In the genomic region with DNA sequence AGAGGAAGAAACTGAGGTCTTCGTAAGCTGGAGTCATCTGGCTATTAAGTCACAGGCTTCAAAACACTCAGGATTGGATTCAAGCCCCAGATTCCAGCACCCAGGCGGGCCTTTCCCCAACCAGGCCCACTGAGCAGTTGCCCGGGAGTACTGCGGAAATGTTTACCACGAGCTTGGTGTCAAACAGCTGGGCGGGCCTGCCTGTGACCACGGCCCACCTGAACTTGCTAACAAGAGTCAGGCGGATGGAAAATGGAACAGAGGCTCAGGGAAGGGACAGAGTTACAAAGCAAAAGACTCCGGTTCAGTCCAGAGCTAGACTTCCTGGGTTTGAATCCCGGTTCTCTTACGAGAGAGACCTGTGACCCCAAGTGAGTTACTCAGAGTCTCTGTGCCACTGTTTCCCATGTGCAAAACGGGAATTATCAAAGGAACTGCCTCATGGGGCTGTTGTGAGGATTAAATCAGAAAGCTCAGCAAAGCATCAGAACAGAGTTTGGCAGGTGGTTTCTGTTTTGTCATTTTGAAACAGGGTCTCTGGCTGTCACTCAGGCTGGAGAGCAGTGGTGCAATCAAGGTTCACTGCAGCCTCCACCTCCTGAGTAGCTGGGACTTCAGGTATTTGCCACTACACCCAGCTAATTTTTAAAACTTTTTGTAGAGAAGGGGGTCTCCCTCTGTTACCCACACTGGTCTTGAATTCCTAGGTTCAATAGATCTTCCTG, we compare ENCODE assay signal across 13 cellular contexts. TPM values are rescaled to one million over a fixed set of nuclear protein-coding genes. Genes with fewer than 3 reads are reported as not detected.
DNase-seq lines count a peak whose midpoint lies in the region; ATAC-seq and TF ChIP-seq lines count a peak whose summit lies in the region.
"Had no signal": no experiment of that assay in that cellular context is flagged by ENCODE, and none has a peak within 500 bp of the region (broad histone marks: within the 10 kb centered on the region; RNA-seq: fewer than 3 reads in every experiment).

No MANE protein-coding gene starts in this region.

- no peak for TF ChIP-seq POLR2A in tibial nerve (IDR thresholded peaks at IDR 0.05)

- H3K4me3 ChIP-seq in PC-9 = no peak overlapping the region
- no peak overlapping the region for H3K4me3 ChIP-seq in tibial nerve
- no peak overlapping the region for H3K4me3 ChIP-seq in osteoblast (ENCODE audit: insufficient read depth, low read length)
- no peak overlapping the region for H3K4me3 ChIP-seq in foreskin fibroblast (ENCODE audit: low read depth in 1 of 2, low read length in 2 of 2)
- H3K4me3 ChIP-seq: thyroid gland had no signal

- no peak for TF ChIP-seq EP300 in tibial nerve (IDR thresholded peaks at IDR 0.05)

- TF ChIP-seq CTCF in GM13976 (IDR thresholded peaks at IDR 0.05; ENCODE audit: borderline replicate concordance, control extremely low read depth, extremely low read depth, insufficient read depth, missing control alignments) = no peak
- TF ChIP-seq CTCF in PC-9 (conservative IDR thresholded peaks at IDR 0.05) = no peak
- TF ChIP-seq CTCF in tibial nerve (IDR thresholded peaks at IDR 0.05) = no peak
- TF ChIP-seq CTCF in osteoblast (IDR thresholded peaks at IDR 0.05; ENCODE audit: extremely low read depth, low read depth, low read length) = no peak
- no peak for TF ChIP-seq CTCF in foreskin fibroblast (IDR thresholded peaks at IDR 0.05; ENCODE audit: low read depth, low read length)

- peak; percentile 81 for ATAC-seq in GM19351 (IDR thresholded peaks at IDR 0.05; ENCODE audit: unreplicated experiment)
- ATAC-seq in HG02852 (IDR thresholded peaks at IDR 0.05; ENCODE audit: unreplicated experiment) = peak; percentile 92

- no peaks in the 10 kb centered on the region for H3K4me1 ChIP-seq in PC-9 (replicated peaks; ENCODE audit: insufficient read depth)
- no peaks in the 10 kb centered on the region for H3K4me1 ChIP-seq in tibial nerve
- H3K4me1 ChIP-seq in osteoblast (ENCODE audit: insufficient read depth, low read length) = no peaks in the 10 kb centered on the region
- H3K4me1 ChIP-seq: BE2C had no signal

- DNase-seq in GM13976 (ENCODE audit: low spot score) = peak; percentile 59
- no peak for DNase-seq in PC-9
- DNase-seq in NCI-H2171 treated with DMSO at 0.1 percent for 48 hours (lab: John Stamatoyannopoulos, UW) = no peak
- no peak for DNase-seq in tibial nerve (ENCODE audit: low spot score in 2 of 2)
- DNase-seq in osteoblast (ENCODE audit: insufficient read length, low spot score, missing footprints) = no peak
- no peak for DNase-seq in foreskin fibroblast
- DNase-seq: amygdala; BE2C; NCI-H2029 treated with DMSO at 0.1 percent for 48 hours; stimulated activated CD4-positive, alpha-beta T cell treated with anti-CD3 and anti-CD28 coated beads, Interleukin-2, amount 100 ng/mL, for 48 hours; thyroid gland had no signal

- H2AFZ ChIP-seq in PC-9 = no peak overlapping the region
- no peak overlapping the region for H2AFZ ChIP-seq in osteoblast (ENCODE audit: low read length)

- H3K27me3 ChIP-seq in PC-9 (ENCODE audit: insufficient read depth, low read depth) = no peaks in the 10 kb centered on the region
- H3K27me3 ChIP-seq in tibial nerve = no peaks in the 10 kb centered on the region
- H3K27me3 ChIP-seq in osteoblast (ENCODE audit: insufficient read depth, low read length) = peaks cover 2% of the 10 kb centered on the region
- H3K27me3 ChIP-seq: BE2C, thyroid gland had no signal

- no peaks in the 10 kb centered on the region for H3K9me2 ChIP-seq in PC-9 (ENCODE audit: insufficient read depth)

- H3K79me2 ChIP-seq in PC-9 (ENCODE audit: low read depth) (no peaks in the 10 kb centered on the region), osteoblast (ENCODE audit: insufficient read depth, low read length) (no peaks in the 10 kb centered on the region)

- H3K9me3 ChIP-seq in PC-9 (ENCODE audit: insufficient read depth, low read depth) (no peaks in the 10 kb centered on the region), tibial nerve (no peaks in the 10 kb centered on the region), osteoblast (ENCODE audit: low read depth, low read length) (no peaks in the 10 kb centered on the region)
- H3K9me3 ChIP-seq: BE2C, thyroid gland had no signal

- intact Hi-C loops in PC-9 (cut with micrococcal nuclease; ENCODE audit: unreplicated experiment) = no loop called here

- H3K4me2 ChIP-seq in PC-9 (no peak overlapping the region), osteoblast (ENCODE audit: insufficient read depth, low read length) (no peak overlapping the region)

- H4K20me1 ChIP-seq in PC-9 (ENCODE audit: insufficient read depth) (no peaks in the 10 kb centered on the region), osteoblast (ENCODE audit: insufficient read depth, low read length) (no peaks in the 10 kb centered on the region)

- WGBS in tibial nerve, 2 donors = 66 to 67% methylated on average over 10 to 12 of the region's 12 CpGs

- in situ Hi-C loops in GM13976 (cut with MboI; ENCODE audit: low sequenced_read_pairs, unreplicated experiment) = no loop called here

- no peak overlapping the region for H3K27ac ChIP-seq in PC-9
- no peak overlapping the region for H3K27ac ChIP-seq in tibial nerve
- H3K27ac ChIP-seq in osteoblast (ENCODE audit: low read depth, low read length) = no peak overlapping the region
- H3K27ac ChIP-seq: thyroid gland had no signal

- POLR2A ChIA-PET in PC-9 (lab: Charles Lee; ENCODE audit: unreplicated experiment) = interaction anchor here (0.7 kb wide), 1 partner anchor 931 kb away, joined by 7 read pairs; no protein-coding TSS in a partner anchor

- CTCF ChIA-PET in PC-9 (lab: Charles Lee) = no interaction called here

- no peaks in the 10 kb centered on the region for H3F3A ChIP-seq in PC-9 (ENCODE audit: insufficient read depth, low read depth)

- TSS peak; percentile 12 for BruUV-seq in PC-9 (replicated peaks; lab: Mats Ljungman, UMichigan)

- no peaks in the 10 kb centered on the region for H3K36me3 ChIP-seq in PC-9 (ENCODE audit: low read depth)
- peaks cover 0 to 23% (median 4%) of the 10 kb centered on the region in 3 donors for H3K36me3 ChIP-seq in tibial nerve
- peaks cover 2% of the 10 kb centered on the region for H3K36me3 ChIP-seq in osteoblast (ENCODE audit: insufficient read depth, low read length)
- H3K36me3 ChIP-seq: BE2C had no signal

RNA-seq across cellular contexts. Expression of a gene that starts 49.0 kb away (rescaled TPM):
- total RNA-seq in PC-9 (2021) = 4.6 and 7.0 TPM in 2 replicates
- total RNA-seq in tibial nerve = under 1 TPM; 0.20 to 0.63 (median 0.41) TPM
- under 0.01 TPM in 1 of 2 replicates, not detected in the other for total RNA-seq in osteoblast
